In genomic region chr17:65409381-65409780, GRCh38 we compare ENCODE assay signal across 1 cellular context.
TF ChIP-seq lines count a peak whose summit lies in the region.

No MANE protein-coding gene starts in this region.

TF ChIP-seq in GM23338, 12 proteins besides CTCF, POLR2A, EP300 and RAD21 (continued from another document):
- TF ChIP-seq REST (IDR thresholded peaks at IDR 0.05; ENCODE audit: unreplicated experiment) = no peak
